ENCODE assay signal across 9 cellular contexts in genomic region chr2:100108648-100109020, GRCh38. TPM values are rescaled to one million over a fixed set of nuclear protein-coding genes. Genes with fewer than 3 reads are reported as not detected.
DNase-seq lines count a peak whose midpoint lies in the region; TF ChIP-seq lines count a peak whose summit lies in the region.
"Not testable (repeated sequence)": the region's sequence is repeated elsewhere in the genome, so short reads cannot be mapped to it uniquely, and the experiment has no call there.
"Had no signal": no experiment of that assay in that cellular context is flagged by ENCODE, and none has a peak within 500 bp of the region (broad histone marks: within the 10 kb centered on the region; RNA-seq: fewer than 3 reads in every experiment).

No MANE protein-coding gene starts in this region.

- peaks cover 25 to 37% (median 26%) of the 10 kb centered on the region in 11 experiments for H3K27me3 ChIP-seq in BLaER1 treated with 17β-estradiol and CSF1 and Interleukin-3, amounts not matched to agents 10 nM and 100 nM

- H3K9me3 ChIP-seq in BLaER1 treated with 17β-estradiol and CSF1 and Interleukin-3, amounts not matched to agents 10 nM and 100 nM (replicated peaks in 1 of 11): not testable (repeated sequence)

- peaks cover 0 to 36% (median 17%) of the 10 kb centered on the region in 11 experiments; a peak in 11 of 22 replicates for H4K20me1 ChIP-seq in BLaER1 treated with 17β-estradiol and CSF1 and Interleukin-3, amounts not matched to agents 10 nM and 100 nM

- peak overlapping the region in 10 of 11 experiments; percentile 7 to 100 (median 75); a peak in 20 of 22 replicates for H3K4me2 ChIP-seq in BLaER1 treated with 17β-estradiol and CSF1 and Interleukin-3, amounts not matched to agents 10 nM and 100 nM

- in situ Hi-C loops in ACHN (cut with HindIII; ENCODE audit: low pct_ligation_motif_present, low pct_unique_long_range_greater_than_20kb, low sequenced_read_pairs): not testable (repeated sequence)

- H3K27me3 Mint-ChIP-seq in brain; nephron (ENCODE audit: low read depth); osteocyte (ENCODE audit: unreplicated experiment): not testable (repeated sequence)
- H3K27me3 Mint-ChIP-seq in glutamatergic neuron (ENCODE audit: unreplicated experiment): peaks cover 18% of the 10 kb centered on the region

- H3K27ac Mint-ChIP-seq in brain: peak overlapping the region; percentile 22 to 98 (median 79)
- peak overlapping the region; percentile 98 for H3K27ac Mint-ChIP-seq in glutamatergic neuron (ENCODE audit: unreplicated experiment)
- peak overlapping the region; percentile 94 to 98 (median 97) for H3K27ac Mint-ChIP-seq in nephron
- peak overlapping the region; percentile 93 for H3K27ac Mint-ChIP-seq in osteocyte (ENCODE audit: unreplicated experiment)

- peaks cover 0 to 26% (median 9%) of the 10 kb centered on the region in 11 experiments; a peak in 10 of 22 replicates for H3K36me3 ChIP-seq in BLaER1 treated with 17β-estradiol and CSF1 and Interleukin-3, amounts not matched to agents 10 nM and 100 nM

- peak; percentile 70 for DNase-seq in ACHN
- peak; percentile 7 for DNase-seq in EL
- DNase-seq in NCI-H2171 treated with DMSO at 0.1 percent for 48 hours (lab: John Stamatoyannopoulos, UW): peak; percentile 84
- not testable (repeated sequence) for DNase-seq in glutamatergic neuron; osteocyte (ENCODE audit: extremely low spot score, unreplicated experiment)

- H3K4me1 Mint-ChIP-seq in brain: peaks cover 34% of the 10 kb centered on the region
- peaks cover 50% of the 10 kb centered on the region for H3K4me1 Mint-ChIP-seq in glutamatergic neuron (ENCODE audit: low read depth, unreplicated experiment)
- H3K4me1 Mint-ChIP-seq in nephron: peaks cover 38% of the 10 kb centered on the region
- peaks cover 47% of the 10 kb centered on the region for H3K4me1 Mint-ChIP-seq in osteocyte (ENCODE audit: unreplicated experiment)

- peaks cover 42 to 85% (median 81%) of the 10 kb centered on the region in 10 experiments for H3K4me1 ChIP-seq in BLaER1 treated with 17β-estradiol and CSF1 and Interleukin-3, amounts not matched to agents 10 nM and 100 nM

- H3K4me3 ChIP-seq in BLaER1 treated with 17β-estradiol and CSF1 and Interleukin-3, amounts not matched to agents 10 nM and 100 nM: not testable (repeated sequence)

- not testable (repeated sequence) for H3K9ac ChIP-seq in BLaER1 treated with 17β-estradiol and CSF1 and Interleukin-3, amounts not matched to agents 10 nM and 100 nM

- TF ChIP-seq CTCF in brain (conservative IDR thresholded peaks at IDR 0.05); glutamatergic neuron (IDR thresholded peaks at IDR 0.05; ENCODE audit: partially characterized antibody, unreplicated experiment); nephron (IDR thresholded peaks at IDR 0.05; ENCODE audit: unreplicated experiment in 3 of 3); osteocyte (IDR thresholded peaks at IDR 0.05): not testable (repeated sequence)

- H3K4me3 Mint-ChIP-seq in brain (peak overlapping the region in 3 of 5 experiments; percentile 15 to 43 (median 27)), glutamatergic neuron (ENCODE audit: unreplicated experiment) (peak overlapping the region; percentile 75), osteocyte (ENCODE audit: unreplicated experiment) (peak overlapping the region; percentile 20)
- not testable (repeated sequence) for H3K4me3 Mint-ChIP-seq in nephron

- H3K36me3 Mint-ChIP-seq in brain; glutamatergic neuron (ENCODE audit: unreplicated experiment); nephron (ENCODE audit: low read depth); osteocyte (ENCODE audit: unreplicated experiment): not testable (repeated sequence)

- H3K9me3 Mint-ChIP-seq in brain; nephron; osteocyte (ENCODE audit: unreplicated experiment): not testable (repeated sequence)
- peaks cover 18% of the 10 kb centered on the region for H3K9me3 Mint-ChIP-seq in glutamatergic neuron (ENCODE audit: unreplicated experiment)

- H3K27ac ChIP-seq in BLaER1 treated with 17β-estradiol and CSF1 and Interleukin-3, amounts not matched to agents 10 nM and 100 nM: not testable (repeated sequence)

RNA-seq across cellular contexts. Expression of gene AFF3, which starts 33.8 kb away (rescaled TPM):
- 3.1 TPM for polyA plus RNA-seq in brain (ENCODE audit: insufficient read depth, low read depth, low replicate concordance)
- total RNA-seq in glutamatergic neuron (ENCODE audit: unreplicated experiment): 125 TPM
- 239 and 248 TPM in 2 replicates for total RNA-seq in osteocyte
- total RNA-seq: A673 had no signal
